In the genomic region with DNA sequence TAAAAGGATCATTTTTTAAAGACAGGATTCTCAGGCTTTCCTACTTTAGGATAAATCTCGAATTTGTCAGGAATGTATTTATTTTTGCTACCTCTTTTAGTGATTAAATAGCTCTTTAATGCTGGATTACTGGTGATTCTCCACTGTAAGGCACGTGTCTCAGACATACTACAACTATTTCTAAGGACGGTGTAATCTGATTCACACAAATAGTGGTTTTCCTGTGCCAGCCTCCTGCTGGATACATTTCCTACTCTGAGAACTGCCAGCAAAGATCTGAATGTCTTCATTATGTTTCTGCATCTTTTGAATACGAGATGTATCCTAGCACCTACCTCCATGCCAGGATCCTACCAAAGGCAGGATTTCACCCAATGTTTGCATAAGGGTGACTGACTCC, we compare ENCODE assay signal across 13 cellular contexts.
DNase-seq lines count a peak whose midpoint lies in the region; ATAC-seq, FAIRE-seq and TF ChIP-seq lines count a peak whose summit lies in the region.
"Had no signal": no experiment of that assay in that cellular context is flagged by ENCODE, and none has a peak within 500 bp of the region (broad histone marks: within the 10 kb centered on the region; RNA-seq: fewer than 3 reads in every experiment).

No MANE protein-coding gene starts in this region.

- H2AFZ ChIP-seq in GM12878 (ENCODE audit: control insufficient read depth, low read depth, low read length), result peak overlapping the region; percentile 54

- H3K4me3 Mint-ChIP-seq in activated naive CD8-positive, alpha-beta T cell treated with anti-CD3 and anti-CD28 coated beads, Interleukin-2, amount 10 ng/mL, durations not matched to agents 7 days and 5 days, result peak overlapping the region; percentile 75
- no peak overlapping the region for H3K4me3 Mint-ChIP-seq in activated naive CD8-positive, alpha-beta T cell treated with anti-CD3 and anti-CD28 coated beads for 36 hours

- no peaks in the 10 kb centered on the region for H3K79me2 ChIP-seq in GM12878 (ENCODE audit: control insufficient read depth, insufficient read depth, low read length)

- H3K4me2 ChIP-seq in GM12878 (ENCODE audit: control insufficient read depth, insufficient read depth), result peak overlapping the region; percentile 96

- no peak overlapping the region for H3K27ac Mint-ChIP-seq in activated naive CD8-positive, alpha-beta T cell treated with anti-CD3 and anti-CD28 coated beads, Interleukin-2, amount 10 ng/mL, durations not matched to agents 7 days and 5 days
- H3K27ac Mint-ChIP-seq in activated naive CD8-positive, alpha-beta T cell treated with anti-CD3 and anti-CD28 coated beads for 36 hours, result no peak overlapping the region

- no peak for FAIRE-seq in GM12878 (lab: Jason Lieb, UNC)
- no peak for FAIRE-seq in GM19239 (lab: Jason Lieb, UNC)

- no peaks in the 10 kb centered on the region for H4K20me1 ChIP-seq in GM12878 (ENCODE audit: control insufficient read depth, insufficient read depth)

- no peaks in the 10 kb centered on the region for H3K27me3 ChIP-seq in GM12878 (replicated peaks in 1 of 2; ENCODE audit: control insufficient read depth in 2 of 2, insufficient read depth in 2 of 2, low read length in 1 of 2)
- H3K27me3 ChIP-seq: breast epithelium, right lobe of liver, transverse colon had no signal

- CTCF ChIA-PET in GM12878 (lab: Yijun Ruan, JAX), result interaction anchor here (0.7 to 11.4 kb wide), 8 partner anchors 10 to 869 kb away, joined by 3 to 87 read pairs (median 8); no protein-coding TSS in a partner anchor

- in situ Hi-C loops in GM12878 (cut with MboI), result no loop called here

- no peak for DNase-seq in activated naive CD8-positive, alpha-beta T cell treated with anti-CD3 and anti-CD28 coated beads, Interleukin-2, amount 10 ng/mL, durations not matched to agents 7 days and 5 days
- no peak for DNase-seq in activated naive CD8-positive, alpha-beta T cell treated with anti-CD3 and anti-CD28 coated beads for 36 hours
- DNase-seq in GM12878 (ENCODE audit: low read depth, low spot score) (no peak), superior temporal gyrus (ENCODE audit: extremely low spot score) (peak; percentile 68), GM19239 (ENCODE audit: insufficient read length, low spot score) (no peak), AG20443 (ENCODE audit: low spot score) (no peak)
- DNase-seq: right lobe of liver, T1000 had no signal

- 0% methylated on average over 4 of the region's 4 CpGs for WGBS in GM12878 (ENCODE audit: insufficient coverage, insufficient replicate concordance, low lambda C conversion rate, missing lambda C conversion rate)

- peak; percentile 20 for ATAC-seq in activated naive CD8-positive, alpha-beta T cell treated with anti-CD3 and anti-CD28 coated beads, Interleukin-2, amount 10 ng/mL, durations not matched to agents 7 days and 5 days (ENCODE audit: low read depth)
- peak; percentile 5 for ATAC-seq in HG03064 (IDR thresholded peaks at IDR 0.05; ENCODE audit: low read depth, unreplicated experiment)
- peak; percentile 19 for ATAC-seq in GM12878
- ATAC-seq in GM19452 (IDR thresholded peaks at IDR 0.05; ENCODE audit: unreplicated experiment), result no peak

- TF ChIP-seq RAD21 in GM12878 (IDR thresholded peaks at IDR 0.05; ENCODE audit: insufficient read depth, low read depth, low read length), result no peak

- SMC1A ChIA-PET in GM12878 (lab: Charles Lee; ENCODE audit: uncharacterized antibody, unreplicated experiment), result interaction anchor here (1.0 to 6.4 kb wide), 18 partner anchors 10 to 869 kb away, joined by 3 to 40 read pairs (median 6); no protein-coding TSS in a partner anchor

- intact Hi-C loops in GM12878 (cut with micrococcal nuclease; ENCODE audit: unreplicated experiment), result loop anchor here (5.0 to 10.0 kb wide), 2 partner anchors 324 to 1288 kb away; partner anchors contain the start of genes GXYLT1, IRAK4 and PUS7L

- peaks cover 18% of the 10 kb centered on the region for H3K4me1 ChIP-seq in GM12878 (ENCODE audit: control insufficient read depth, insufficient read depth, low read length)
- H3K4me1 ChIP-seq: breast epithelium, right lobe of liver had no signal

- no TSS peak for BruUV-seq in GM12878 (replicated peaks; lab: Mats Ljungman, UMichigan)

- peaks cover 3% of the 10 kb centered on the region for H3K27me3 Mint-ChIP-seq in activated naive CD8-positive, alpha-beta T cell treated with anti-CD3 and anti-CD28 coated beads, Interleukin-2, amount 10 ng/mL, durations not matched to agents 7 days and 5 days
- peaks cover 61% of the 10 kb centered on the region for H3K27me3 Mint-ChIP-seq in activated naive CD8-positive, alpha-beta T cell treated with anti-CD3 and anti-CD28 coated beads for 36 hours

- peak overlapping the region; percentile 72 for H3K27ac ChIP-seq in GM12878 (ENCODE audit: control insufficient read depth, insufficient read depth)
- H3K27ac ChIP-seq: breast epithelium, C4-2B, right lobe of liver had no signal

- no peak for TF ChIP-seq POLR2A in GM12878 (IDR thresholded peaks at IDR 0.05; ENCODE audit: low read depth, low read length)

- RAD21 ChIA-PET in GM12878 (lab: Charles Lee; ENCODE audit: unreplicated experiment), result interaction anchor here (0.6 to 3.3 kb wide), 10 partner anchors 8 to 869 kb away, joined by 3 to 25 read pairs (median 5); no protein-coding TSS in a partner anchor

- no peaks in the 10 kb centered on the region for H3K9me3 Mint-ChIP-seq in activated naive CD8-positive, alpha-beta T cell treated with anti-CD3 and anti-CD28 coated beads, Interleukin-2, amount 10 ng/mL, durations not matched to agents 7 days and 5 days
- H3K9me3 Mint-ChIP-seq in activated naive CD8-positive, alpha-beta T cell treated with anti-CD3 and anti-CD28 coated beads for 36 hours, result no peaks in the 10 kb centered on the region

- no peak for TF ChIP-seq CTCF in GM12878 (IDR thresholded peaks at IDR 0.05 in 2 of 3, conservative IDR thresholded peaks at IDR 0.05 in 1 of 3; ENCODE audit: control insufficient read depth in 2 of 3, extremely low read depth in 1 of 3, insufficient read depth in 1 of 3, low read depth in 3 of 3, low read length in 3 of 3)

- TF ChIP-seq EP300 in GM12878 (IDR thresholded peaks at IDR 0.05; ENCODE audit: borderline replicate concordance in 1 of 2, control insufficient read depth in 1 of 2, low read depth in 2 of 2, low read length in 2 of 2), result no peak

- H3K36me3 Mint-ChIP-seq in activated naive CD8-positive, alpha-beta T cell treated with anti-CD3 and anti-CD28 coated beads, Interleukin-2, amount 10 ng/mL, durations not matched to agents 7 days and 5 days, result peaks cover 5% of the 10 kb centered on the region
- no peaks in the 10 kb centered on the region for H3K36me3 Mint-ChIP-seq in activated naive CD8-positive, alpha-beta T cell treated with anti-CD3 and anti-CD28 coated beads for 36 hours

- H3K4me1 Mint-ChIP-seq in activated naive CD8-positive, alpha-beta T cell treated with anti-CD3 and anti-CD28 coated beads, Interleukin-2, amount 10 ng/mL, durations not matched to agents 7 days and 5 days, result peaks cover 16% of the 10 kb centered on the region
- H3K4me1 Mint-ChIP-seq in activated naive CD8-positive, alpha-beta T cell treated with anti-CD3 and anti-CD28 coated beads for 36 hours, result peaks cover 17% of the 10 kb centered on the region

- peak overlapping the region; percentile 52 for H3K4me3 ChIP-seq in GM12878
- H3K4me3 ChIP-seq: breast epithelium had no signal

- POLR2A ChIA-PET in activated naive CD8-positive, alpha-beta T cell treated with anti-CD3 and anti-CD28 coated beads, Interleukin-2, amount 10 ng/mL, durations not matched to agents 7 days and 5 days (lab: Charles Lee), result no interaction called here
- POLR2A ChIA-PET in GM12878 (lab: Charles Lee), result interaction anchor here (0.6 to 1.4 kb wide), 3 partner anchors 10 to 66 kb away, joined by 3 to 6 read pairs (median 3); no protein-coding TSS in a partner anchor

- H3K9ac ChIP-seq in GM12878 (ENCODE audit: control insufficient read depth, insufficient read depth, low read length), result no peak overlapping the region

- H3K9me3 ChIP-seq in GM12878 (replicated peaks; ENCODE audit: control insufficient read depth, insufficient read depth, low read length), result no peaks in the 10 kb centered on the region
- H3K9me3 ChIP-seq: breast epithelium, right lobe of liver, transverse colon had no signal

- no peaks in the 10 kb centered on the region for H3K36me3 ChIP-seq in GM12878 (ENCODE audit: control insufficient read depth in 2 of 2, insufficient read depth in 2 of 2, low read length in 1 of 2)
- H3K36me3 ChIP-seq: breast epithelium, right lobe of liver had no signal

TF ChIP-seq in GM12878, 131 proteins besides CTCF, POLR2A, EP300 and RAD21:
- TF ChIP-seq, protein P1, sequence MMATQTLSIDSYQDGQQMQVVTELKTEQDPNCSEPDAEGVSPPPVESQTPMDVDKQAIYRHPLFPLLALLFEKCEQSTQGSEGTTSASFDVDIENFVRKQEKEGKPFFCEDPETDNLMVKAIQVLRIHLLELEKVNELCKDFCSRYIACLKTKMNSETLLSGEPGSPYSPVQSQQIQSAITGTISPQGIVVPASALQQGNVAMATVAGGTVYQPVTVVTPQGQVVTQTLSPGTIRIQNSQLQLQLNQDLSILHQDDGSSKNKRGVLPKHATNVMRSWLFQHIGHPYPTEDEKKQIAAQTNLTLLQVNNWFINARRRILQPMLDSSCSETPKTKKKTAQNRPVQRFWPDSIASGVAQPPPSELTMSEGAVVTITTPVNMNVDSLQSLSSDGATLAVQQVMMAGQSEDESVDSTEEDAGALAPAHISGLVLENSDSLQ (IDR thresholded peaks at IDR 0.05), result no peak
- 0 out of 2 replicates have a peak, but pooled peaks have one; percentile 0 for TF ChIP-seq PML (IDR thresholded peaks at IDR 0.05; ENCODE audit: low read length)
TF ChIP-seq in GM12878: peak in this region for 1.
